ENCODE assay signal across 12 cellular contexts in the genomic region with DNA sequence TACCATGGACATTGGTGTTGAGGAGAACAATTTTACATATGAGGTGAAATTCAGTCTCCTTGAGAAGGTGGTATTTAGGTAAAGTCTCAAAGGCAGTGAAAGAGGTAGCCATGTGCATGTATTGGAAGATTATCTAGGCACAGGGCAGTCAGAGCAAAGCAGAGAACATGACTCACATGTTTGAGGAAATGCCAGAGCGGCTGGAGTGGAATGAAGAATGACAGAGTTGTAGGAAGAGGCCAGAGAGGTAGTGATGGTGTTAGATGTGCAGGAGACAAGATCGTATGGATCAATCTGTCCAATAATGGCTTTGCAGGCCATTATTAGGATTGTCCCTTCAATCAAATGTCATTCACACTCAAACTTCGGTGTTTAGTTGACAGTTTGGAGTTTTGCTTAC.
DNase-seq lines count a peak whose midpoint lies in the region; ATAC-seq and TF ChIP-seq lines count a peak whose summit lies in the region.
"Had no signal": no experiment of that assay in that cellular context is flagged by ENCODE, and none has a peak within 500 bp of the region (broad histone marks: within the 10 kb centered on the region; RNA-seq: fewer than 3 reads in every experiment).

No MANE protein-coding gene starts in this region.

- no peaks in the 10 kb centered on the region for H3K27me3 ChIP-seq in prostate gland (replicated peaks; ENCODE audit: insufficient read depth)

- H3K4me1 ChIP-seq in prostate gland (replicated peaks), result no peaks in the 10 kb centered on the region

- intact Hi-C loops in activated CD4-positive, alpha-beta T cell treated with anti-CD3 and anti-CD28 coated beads for 36 hours (cut with DNase I, micrococcal nuclease), result no loop called here
- intact Hi-C loops in prostate gland (cut with DNase I), result no loop called here

- H3K36me3 ChIP-seq in prostate gland, result no peaks in the 10 kb centered on the region

- H3K9me3 ChIP-seq in prostate gland, result no peaks in the 10 kb centered on the region

- TF ChIP-seq POLR2A in prostate gland (IDR thresholded peaks at IDR 0.05), result no peak

- no peaks in the 10 kb centered on the region for H3K4me1 Mint-ChIP-seq in activated CD4-positive, alpha-beta T cell treated with anti-CD3 and anti-CD28 coated beads for 36 hours
- H3K4me1 Mint-ChIP-seq in activated T-cell treated with anti-CD3 and anti-CD28 coated beads, Interleukin-2, amount 50 U/mL, for 72 hours (ENCODE audit: low read depth), result no peaks in the 10 kb centered on the region
- H3K4me1 Mint-ChIP-seq: B cell had no signal

- no peak for ATAC-seq in activated CD4-positive, alpha-beta T cell treated with anti-CD3 and anti-CD28 coated beads for 36 hours
- no peak for ATAC-seq in HG02840 (IDR thresholded peaks at IDR 0.05; ENCODE audit: low FRiP score, unreplicated experiment)
- ATAC-seq in activated T-cell treated with anti-CD3 and anti-CD28 coated beads, Interleukin-2, amount 50 U/mL, for 72 hours (replicated peaks in 1 of 2), result no peak

- H3K27ac Mint-ChIP-seq in activated CD4-positive, alpha-beta T cell treated with anti-CD3 and anti-CD28 coated beads for 36 hours, result no peak overlapping the region
- no peak overlapping the region for H3K27ac Mint-ChIP-seq in activated T-cell treated with anti-CD3 and anti-CD28 coated beads, Interleukin-2, amount 50 U/mL, for 72 hours
- H3K27ac Mint-ChIP-seq: B cell had no signal

- DNase-seq in EL, result peak; percentile 61
- DNase-seq in NCI-H226, result peak; percentile 72
- peak; percentile 74 for DNase-seq in choroid plexus epithelial cell (ENCODE audit: low read depth)
- DNase-seq in lung microvascular endothelial cell (ENCODE audit: low read depth in 2 of 2), result peak; percentile 5 to 44
- DNase-seq in activated CD4-positive, alpha-beta T cell treated with anti-CD3 and anti-CD28 coated beads for 36 hours, result no peak
- DNase-seq in activated T-cell treated with anti-CD3 and anti-CD28 coated beads, Interleukin-2, amount 50 U/mL, for 72 hours, result no peak
- no peak for DNase-seq in prostate gland (ENCODE audit: low spot score)
- DNase-seq: activated naive CD4-positive, alpha-beta T cell treated with Interleukin-2 at 50 U/mL for 16 hours; SIG-M5; stimulated activated CD4-positive, alpha-beta T cell treated with anti-CD3 and anti-CD28 coated beads, Interleukin-2, amount 100 ng/mL, for 24 hours had no signal

- CTCF ChIA-PET in activated CD4-positive, alpha-beta T cell treated with anti-CD3 and anti-CD28 coated beads for 36 hours (lab: Charles Lee), result no interaction called here

- H3K27me3 Mint-ChIP-seq in activated CD4-positive, alpha-beta T cell treated with anti-CD3 and anti-CD28 coated beads for 36 hours, result no peaks in the 10 kb centered on the region
- H3K27me3 Mint-ChIP-seq in activated T-cell treated with anti-CD3 and anti-CD28 coated beads, Interleukin-2, amount 50 U/mL, for 72 hours (ENCODE audit: low read depth), result no peaks in the 10 kb centered on the region
- H3K27me3 Mint-ChIP-seq: B cell had no signal

- H3K9me3 Mint-ChIP-seq in activated CD4-positive, alpha-beta T cell treated with anti-CD3 and anti-CD28 coated beads for 36 hours (ENCODE audit: low read depth), result peaks cover 4% of the 10 kb centered on the region
- peaks cover 0 to 4% of the 10 kb centered on the region in 2 donors for H3K9me3 Mint-ChIP-seq in activated T-cell treated with anti-CD3 and anti-CD28 coated beads, Interleukin-2, amount 50 U/mL, for 72 hours

- 79% methylated on average over 3 of the region's 3 CpGs for WGBS in prostate gland

- POLR2A ChIA-PET in activated CD4-positive, alpha-beta T cell treated with anti-CD3 and anti-CD28 coated beads for 36 hours (lab: Charles Lee), result no interaction called here

- TF ChIP-seq CTCF in choroid plexus epithelial cell (conservative IDR thresholded peaks at IDR 0.05; ENCODE audit: low read depth, low read length), result no peak
- TF ChIP-seq CTCF in prostate gland (IDR thresholded peaks at IDR 0.05), result no peak

- H3K36me3 Mint-ChIP-seq in activated CD4-positive, alpha-beta T cell treated with anti-CD3 and anti-CD28 coated beads for 36 hours (ENCODE audit: low read depth), result no peaks in the 10 kb centered on the region
- H3K36me3 Mint-ChIP-seq in activated T-cell treated with anti-CD3 and anti-CD28 coated beads, Interleukin-2, amount 50 U/mL, for 72 hours (ENCODE audit: insufficient read depth in 2 of 2), result no peaks in the 10 kb centered on the region

- H3K4me3 Mint-ChIP-seq in activated CD4-positive, alpha-beta T cell treated with anti-CD3 and anti-CD28 coated beads for 36 hours, result no peak overlapping the region
- H3K4me3 Mint-ChIP-seq in activated T-cell treated with anti-CD3 and anti-CD28 coated beads, Interleukin-2, amount 50 U/mL, for 72 hours, result no peak overlapping the region
- H3K4me3 Mint-ChIP-seq: B cell had no signal

- no peak overlapping the region for H3K27ac ChIP-seq in prostate gland

- H3K4me3 ChIP-seq in choroid plexus epithelial cell (ENCODE audit: low read depth, low read length) (no peak overlapping the region), prostate gland (no peak overlapping the region)

Comparison
In these comparisons a context has a peak if more than half of its experiments do, and no peak if none do; other contexts are left out.
1. DNase-seq: peak in EL (single experiment), NCI-H226 (single experiment), choroid plexus epithelial cell (single experiment) and lung microvascular endothelial cell (2 of 2); none in activated CD4-positive, alpha-beta T cell treated with anti-CD3 and anti-CD28 coated beads for 36 hours (single experiment), activated T-cell treated with anti-CD3 and anti-CD28 coated beads, Interleukin-2, amount 50 U/mL, for 72 hours (0 of 2) and prostate gland (single experiment).